16 cellular contexts compared by ENCODE assay signal in the genomic region with DNA sequence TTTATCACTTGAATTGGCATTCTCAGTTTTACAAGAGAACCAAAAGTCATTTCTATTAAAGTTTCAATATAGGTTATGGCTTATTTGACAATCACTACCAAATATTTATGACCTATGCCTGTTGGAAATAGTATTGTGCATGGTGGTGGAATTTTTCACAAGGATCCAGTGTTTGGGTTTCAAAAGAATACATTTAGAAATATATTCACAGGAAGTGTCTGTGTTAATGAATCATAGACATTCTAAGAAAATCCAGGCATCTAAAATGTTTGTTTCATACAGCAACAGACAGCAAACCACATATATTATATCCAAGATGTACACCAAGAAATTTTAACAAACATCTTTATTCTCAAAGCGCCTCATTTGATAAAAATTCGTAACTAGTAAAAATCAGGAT.
"Had no signal": no experiment of that assay in that cellular context is flagged by ENCODE, and none has a peak within 500 bp of the region (broad histone marks: within the 10 kb centered on the region; RNA-seq: fewer than 3 reads in every experiment).

No MANE protein-coding gene starts in this region.

- H3K36me3 ChIP-seq: prostate gland, suprapubic skin, WERI-Rb-1 had no signal

- DNase-seq: activated CD4-positive, alpha-beta memory T cell treated with anti-CD3 and anti-CD28 coated beads for 36 hours; activated CD8-positive, alpha-beta memory T cell treated with anti-CD3 and anti-CD28 coated beads, Interleukin-2, amount 50 U/mL, for 48 hours; activated naive CD4-positive, alpha-beta T cell; hypothalamus; kidney glomerular epithelial cell; nephron progenitor cell; right cardiac atrium; small intestine; stimulated activated CD4-positive, alpha-beta T cell treated with anti-CD3 and anti-CD28 coated beads, Interleukin-4, amount 100 ng/mL, for 4 hours; stimulated activated CD8-positive, alpha-beta memory T cell treated with anti-CD3 and anti-CD28 coated beads, Interleukin-4, amount 100 ng/mL, for 48 hours; stimulated activated naive CD8-positive, alpha-beta T cell treated with anti-CD3 and anti-CD28 coated beads, Interleukin-15, Interleukin-2, amounts not matched to agents 100 U/mL and 50 U/mL, for 24 hours; T-helper 17 cell; WERI-Rb-1 had no signal

- H3K9me3 ChIP-seq: prostate gland, suprapubic skin had no signal

- H3K27me3 ChIP-seq: suprapubic skin had no signal

- H3K27ac ChIP-seq: prostate gland, suprapubic skin, WERI-Rb-1 had no signal

- ATAC-seq: esophagus mucosa; right cardiac atrium; stimulated activated naive CD8-positive, alpha-beta T cell treated with anti-CD3 and anti-CD28 coated beads, Interleukin-15, Interleukin-2, amounts not matched to agents 100 U/mL and 50 U/mL, for 24 hours; T-helper 17 cell had no signal

- H3K4me1 ChIP-seq: prostate gland had no signal

- H3K4me3 ChIP-seq: prostate gland, suprapubic skin had no signal
